Comparison of ENCODE assay signal across 8 cellular contexts in genomic region chr14:94080606-94081385, GRCh38. TPM values are rescaled to one million over a fixed set of nuclear protein-coding genes. Genes with fewer than 3 reads are reported as not detected.
DNase-seq lines count a peak whose midpoint lies in the region; ATAC-seq and TF ChIP-seq lines count a peak whose summit lies in the region.

TSS of gene DDX24 (minus strand) at chr14:94081202. CDS start at chr14:94079742, 1,460 bp downstream.
A gene with protein sequence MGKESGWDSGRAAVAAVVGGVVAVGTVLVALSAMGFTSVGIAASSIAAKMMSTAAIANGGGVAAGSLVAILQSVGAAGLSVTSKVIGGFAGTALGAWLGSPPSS (plus strand): TSS chr14:94081310. CDS start chr14:94096938, 15,628 bp downstream.

- intact Hi-C loops in cardiac septum (cut with DNase I): loop anchor here (5.0 kb wide), 1 partner anchor 47 kb away; the partner anchor contains the start of gene IFI27L2

- peak within 1 kb of the TSS; percentile 98 for H3K4me3 Mint-ChIP-seq in type B pancreatic cell

- peaks cover 38% of the 10 kb centered on the region for H3K36me3 Mint-ChIP-seq in type B pancreatic cell

- ATAC-seq in HG02798 (IDR thresholded peaks at IDR 0.05; ENCODE audit: poor library complexity, unreplicated experiment): peak; percentile 99

- peak within 1 kb of the TSS; percentile 96 for H3K27ac Mint-ChIP-seq in type B pancreatic cell

- TF ChIP-seq CTCF in GM12875 (IDR thresholded peaks at IDR 0.05; ENCODE audit: borderline replicate concordance, insufficient read depth, low read depth, low read length): no peak
- no peak for TF ChIP-seq CTCF in type B pancreatic cell (conservative IDR thresholded peaks at IDR 0.05)

- WGBS in adipose tissue, 3 donors: 0 to 1% (median 0%) methylated on average over 79 of the region's 79 CpGs

- DNase-seq in NCI-H1436 (lab: John Stamatoyannopoulos, UW): peak; percentile 92
- peak; percentile 95 for DNase-seq in T follicular helper cell (ENCODE audit: low read depth)
- DNase-seq in cardiac septum (ENCODE audit: low spot score): peak; percentile 98
- peak; percentile 91 for DNase-seq in pons (ENCODE audit: low spot score)
- peak; percentile 95 for DNase-seq in type B pancreatic cell (ENCODE audit: extremely low spot score, unreplicated experiment)

- peaks cover 31% of the 10 kb centered on the region for H3K4me1 Mint-ChIP-seq in type B pancreatic cell (ENCODE audit: unreplicated experiment)

- H3K27me3 Mint-ChIP-seq in type B pancreatic cell: no peaks in the 10 kb centered on the region

- H3K9me3 Mint-ChIP-seq in type B pancreatic cell: peaks cover 7% of the 10 kb centered on the region

- peak within 1 kb of the TSS; percentile 89 for H3K27ac ChIP-seq in adipose tissue (ENCODE audit: low read depth, low read length)

- H3K4me3 ChIP-seq in GM12875 (ENCODE audit: low read depth, low read length): peak within 1 kb of the TSS; percentile 97

RNA-seq across cellular contexts. Expression of gene DDX24, which starts in this region (rescaled TPM):
- 100 to 1,000 TPM in 1 of 3 donors, 10 to 100 TPM in 2; 41.2 to 122 (median 63.8) TPM for polyA plus RNA-seq in adipose tissue
- total RNA-seq in cardiac septum (245 TPM), type B pancreatic cell (ENCODE audit: low replicate concordance) (127 and 156 TPM in 2 replicates)

RNA-seq across cellular contexts. Expression of the second gene that starts in this region (rescaled TPM):
- polyA plus RNA-seq in adipose tissue: 10 to 100 TPM; 11.0 to 23.1 (median 20.5) TPM
- total RNA-seq in cardiac septum: 9.3 TPM
- 15.6 and 36.8 TPM in 2 replicates for total RNA-seq in type B pancreatic cell (ENCODE audit: low replicate concordance)

Comparison
In these comparisons a context has a peak if more than half of its experiments do, and no peak if none do; other contexts are left out.
1. Peak in every context shown above with its lines: DNase-seq, ATAC-seq, H3K4me3 ChIP-seq and H3K27ac ChIP-seq.